In genomic region chr14:69767369-69767999, GRCh38 we compare ENCODE assay signal across 1 cellular context.
TF ChIP-seq lines count a peak whose summit lies in the region.

No MANE protein-coding gene starts in this region.

TF ChIP-seq in GM12878, 131 proteins besides CTCF, POLR2A, EP300 and RAD21 (continued from another document and continues in another):
- TF ChIP-seq HSF1 (IDR thresholded peaks at IDR 0.05; ENCODE audit: low read depth, low read length) (0 out of 2 replicates have a peak, but pooled peaks have one; percentile 35), TCF7 (IDR thresholded peaks at IDR 0.05; ENCODE audit: borderline replicate concordance) (no peak; the same call in 1 of the 2 replicates), KLF5 (IDR thresholded peaks at IDR 0.05; ENCODE audit: partially characterized antibody) (no peak), CEBPB (IDR thresholded peaks at IDR 0.05; ENCODE audit: borderline replicate concordance in 1 of 2, low read depth in 2 of 2, low read length in 2 of 2) (no peak), SUPT20H (IDR thresholded peaks at IDR 0.05; ENCODE audit: borderline replicate concordance, control insufficient read depth, low read depth, low read length) (no peak), SMARCA5 (IDR thresholded peaks at IDR 0.05) (no peak; the same call in 1 of the 2 replicates), RELA (IDR thresholded peaks at IDR 0.05; ENCODE audit: borderline replicate concordance, partially characterized antibody) (peak; percentile 13), NBN (IDR thresholded peaks at IDR 0.05) (0 out of 2 replicates have a peak, but pooled peaks have one; percentile 7), PBX3 (IDR thresholded peaks at IDR 0.05; ENCODE audit: insufficient replicate concordance, low read depth, low read length) (no peak), CEBPZ (IDR thresholded peaks at IDR 0.05; ENCODE audit: low read depth, low read length) (no peak), EZH2 (IDR thresholded peaks at IDR 0.05; ENCODE audit: borderline replicate concordance, control insufficient read depth, low read depth, low read length) (no peak), RCOR1 (conservative IDR thresholded peaks at IDR 0.05; ENCODE audit: low read depth, low read length) (peak; percentile 83; the same call in 1 of the 2 replicates), ZNF24 (IDR thresholded peaks at IDR 0.05) (no peak), POLR2AphosphoS2 (IDR thresholded peaks at IDR 0.05; ENCODE audit: low read depth, low read length) (peak; percentile 88; the same call in 1 of the 2 replicates), NKRF (conservative IDR thresholded peaks at IDR 0.05) (no peak), CHD1 (IDR thresholded peaks at IDR 0.05; ENCODE audit: low read depth, low read length) (peak; percentile 91), BACH1 (IDR thresholded peaks at IDR 0.05; ENCODE audit: borderline replicate concordance) (peak; percentile 94), HDAC2 (IDR thresholded peaks at IDR 0.05) (no peak), NR2C2 (IDR thresholded peaks at IDR 0.05; ENCODE audit: borderline replicate concordance, control insufficient read depth, insufficient read length, low read depth) (no peak), BCL11A (IDR thresholded peaks at IDR 0.05; ENCODE audit: low read depth, low read length) (peak; percentile 18; the same call in 1 of the 2 replicates), EED (IDR thresholded peaks at IDR 0.05; ENCODE audit: low read depth) (0 out of 2 replicates have a peak, but pooled peaks have one; percentile 15), YBX1 (IDR thresholded peaks at IDR 0.05) (no peak), ETV6 (conservative IDR thresholded peaks at IDR 0.05 in 1 of 2, IDR thresholded peaks at IDR 0.05 in 1 of 2; ENCODE audit: borderline replicate concordance in 1 of 2, low read depth in 1 of 2) (no peak), POLR2AphosphoS5 (IDR thresholded peaks at IDR 0.05; ENCODE audit: low read length) (peak; percentile 92), SUZ12 (IDR thresholded peaks at IDR 0.05; ENCODE audit: unreplicated experiment) (no peak), STAT3 (IDR thresholded peaks at IDR 0.05; ENCODE audit: low read depth, low read length) (no peak), E2F4 (IDR thresholded peaks at IDR 0.05; ENCODE audit: low read depth, low read length) (peak; percentile 25; the same call in 1 of the 2 replicates), ZNF622 (IDR thresholded peaks at IDR 0.05) (no peak), ATF3 (IDR thresholded peaks at IDR 0.05; ENCODE audit: borderline replicate concordance, extremely low read depth, low read depth, low read length) (no peak), RELB (IDR thresholded peaks at IDR 0.05; ENCODE audit: low read depth) (no peak), ZNF384 (IDR thresholded peaks at IDR 0.05; ENCODE audit: borderline replicate concordance, low read depth, low read length) (no peak), MEF2A (IDR thresholded peaks at IDR 0.05; ENCODE audit: insufficient read depth, low read depth, low read length) (no peak), ZNF592 (IDR thresholded peaks at IDR 0.05) (no peak), IKZF1 (conservative IDR thresholded peaks at IDR 0.05) (peak; percentile 53; the same call in 1 of the 2 replicates), JUNB (IDR thresholded peaks at IDR 0.05) (no peak), FOXK2 (IDR thresholded peaks at IDR 0.05) (no peak), CUX1 (IDR thresholded peaks at IDR 0.05; ENCODE audit: insufficient replicate concordance, low read depth, low read length) (no peak), EGR1 (IDR thresholded peaks at IDR 0.05; ENCODE audit: borderline replicate concordance in 1 of 2, low read depth in 2 of 2, low read length in 2 of 2) (peak in 1 of 2 experiments; percentile 73; a peak in 2 of 3 replicates), NR2F1 (conservative IDR thresholded peaks at IDR 0.05) (0 out of 2 replicates have a peak, but pooled peaks have one; percentile 15)
